In genomic region chr12:107917912-107918800, GRCh38 we compare ENCODE assay signal across 8 cellular contexts.
DNase-seq lines count a peak whose midpoint lies in the region; ATAC-seq and TF ChIP-seq lines count a peak whose summit lies in the region.

No MANE protein-coding gene starts in this region.

- POLR2A ChIA-PET in AG04450 (lab: Yijun Ruan, JAX): no interaction called here

- H3K4me3 ChIP-seq in AG04450 (ENCODE audit: low read depth, low read length): no peak overlapping the region

- H3K4me1 Mint-ChIP-seq in endothelial cell (ENCODE audit: unreplicated experiment) (no peaks in the 10 kb centered on the region), osteocyte (ENCODE audit: unreplicated experiment) (no peaks in the 10 kb centered on the region)

- no peaks in the 10 kb centered on the region for H3K9me3 ChIP-seq in AG04450 (ENCODE audit: control insufficient read depth, insufficient read depth, low read length)

- TF ChIP-seq CTCF in AG04450 (IDR thresholded peaks at IDR 0.05; ENCODE audit: low read depth, low read length) (peak; percentile 56), GM13976 (IDR thresholded peaks at IDR 0.05; ENCODE audit: borderline replicate concordance, control extremely low read depth, extremely low read depth, insufficient read depth, missing control alignments) (peak; percentile 54), endothelial cell (IDR thresholded peaks at IDR 0.05; ENCODE audit: unreplicated experiment) (peak; percentile 63), osteocyte (IDR thresholded peaks at IDR 0.05) (peak; percentile 65)

- CTCF ChIA-PET in AG04450 (lab: Charles Lee): interaction anchor here (0.9 to 2.0 kb wide), 2 partner anchors 10 to 594 kb away, joined by 4 to 13 read pairs; no protein-coding TSS in a partner anchor

- no peak overlapping the region for H3K27ac ChIP-seq in AG04450 (ENCODE audit: low read depth, low read length)

- H3K4me3 Mint-ChIP-seq in endothelial cell (ENCODE audit: unreplicated experiment): no peak overlapping the region
- no peak overlapping the region for H3K4me3 Mint-ChIP-seq in osteocyte (ENCODE audit: unreplicated experiment)

- no peaks in the 10 kb centered on the region for H3K27me3 ChIP-seq in AG04450 (ENCODE audit: control insufficient read depth, insufficient read depth, low read length)

- H3K9me3 Mint-ChIP-seq in endothelial cell (ENCODE audit: unreplicated experiment) (no peaks in the 10 kb centered on the region), osteocyte (ENCODE audit: unreplicated experiment) (no peaks in the 10 kb centered on the region)

- ATAC-seq in GM19023 (IDR thresholded peaks at IDR 0.05; ENCODE audit: unreplicated experiment): no peak

- H3K27me3 Mint-ChIP-seq in endothelial cell (ENCODE audit: unreplicated experiment) (peaks cover 4% of the 10 kb centered on the region), osteocyte (ENCODE audit: unreplicated experiment) (peaks cover 12% of the 10 kb centered on the region)

- in situ Hi-C loops in GM13976 (cut with MboI; ENCODE audit: low sequenced_read_pairs, unreplicated experiment): no loop called here

- H3K27ac Mint-ChIP-seq in endothelial cell (ENCODE audit: unreplicated experiment): no peak overlapping the region
- no peak overlapping the region for H3K27ac Mint-ChIP-seq in osteocyte (ENCODE audit: unreplicated experiment)

- no peak for DNase-seq in AG04450 (ENCODE audit: low read depth, low spot score)
- peak; percentile 47 for DNase-seq in GM13976 (ENCODE audit: low spot score)
- DNase-seq in NCI-H69 (lab: John Stamatoyannopoulos, UW): peak; percentile 58
- peak; percentile 34 for DNase-seq in endothelial cell (ENCODE audit: low spot score)
- DNase-seq in osteocyte (ENCODE audit: extremely low spot score, unreplicated experiment): no peak
- no peak for DNase-seq in AG08396 (ENCODE audit: low spot score)
- DNase-seq in activated T-cell treated with anti-CD3 and anti-CD28 coated beads for 4 hours: no peak

- H3K36me3 Mint-ChIP-seq in endothelial cell (ENCODE audit: low read depth, unreplicated experiment) (no peaks in the 10 kb centered on the region), osteocyte (ENCODE audit: unreplicated experiment) (no peaks in the 10 kb centered on the region)

Comparison
In these comparisons a context has a peak if more than half of its experiments do, and no peak if none do; other contexts are left out.
1. DNase-seq: peak in GM13976 (single experiment), NCI-H69 (single experiment) and endothelial cell (single experiment); none in AG04450 (single experiment), osteocyte (single experiment), AG08396 (single experiment) and activated T-cell treated with anti-CD3 and anti-CD28 coated beads for 4 hours (single experiment).
2. Peak in every context shown above with its lines, with median percentiles within 50 percentile points of each other: CTCF ChIP-seq.